20 cellular contexts compared by ENCODE assay signal in the genomic region with DNA sequence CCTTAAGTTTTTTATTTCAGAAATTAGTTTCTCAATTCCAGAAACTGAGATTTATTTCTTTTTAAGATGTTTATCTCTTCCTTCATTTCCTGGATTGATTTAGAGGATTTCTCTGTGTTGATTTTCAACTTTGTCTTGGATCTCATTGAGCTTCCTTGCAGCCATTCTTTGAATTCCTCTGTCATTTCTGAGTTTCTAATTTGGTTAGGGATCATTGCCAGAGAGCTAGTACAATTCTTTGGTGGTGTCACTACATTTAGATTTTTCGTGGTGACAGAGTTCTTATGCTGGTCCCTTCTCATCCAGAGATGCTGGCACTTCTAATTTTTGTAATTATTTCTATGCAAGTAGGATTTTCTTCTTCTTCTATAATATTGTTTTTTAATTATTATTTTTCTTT.
DNase-seq lines count a peak whose midpoint lies in the region; ATAC-seq and TF ChIP-seq lines count a peak whose summit lies in the region.
"Had no signal": no experiment of that assay in that cellular context is flagged by ENCODE, and none has a peak within 500 bp of the region (broad histone marks: within the 10 kb centered on the region; RNA-seq: fewer than 3 reads in every experiment).

No MANE protein-coding gene starts in this region.

- H3K4me3 ChIP-seq in AG10803 (ENCODE audit: low read length), result no peak overlapping the region
- no peak overlapping the region for H3K4me3 ChIP-seq in GM23338
- H3K4me3 ChIP-seq in mesendoderm (ENCODE audit: low read length), result no peak overlapping the region
- H3K4me3 ChIP-seq: GM23248, SJSA1 had no signal

- no peaks in the 10 kb centered on the region for H3K79me1 ChIP-seq in mesendoderm (ENCODE audit: low read length)

- H2BK15ac ChIP-seq in mesendoderm (replicated peaks; ENCODE audit: low read depth), result no peak overlapping the region

- H3K56ac ChIP-seq in mesendoderm (ENCODE audit: low read length), result no peak overlapping the region

- no peak overlapping the region for H3K23ac ChIP-seq in mesendoderm (ENCODE audit: low read length)

- no peaks in the 10 kb centered on the region for H4K20me1 ChIP-seq in GM23338 (replicated peaks; ENCODE audit: insufficient read depth)

- H3K36me3 ChIP-seq in GM23338 (ENCODE audit: insufficient read depth), result no peaks in the 10 kb centered on the region; the same call in 1 of the 2 replicates
- no peaks in the 10 kb centered on the region for H3K36me3 ChIP-seq in mesendoderm (ENCODE audit: control insufficient read depth, insufficient read depth, low read length)
- H3K36me3 ChIP-seq: SJSA1 had no signal

- H2AK5ac ChIP-seq in mesendoderm (ENCODE audit: low read length), result no peak overlapping the region

- TF ChIP-seq CTCF in AG10803 (conservative IDR thresholded peaks at IDR 0.05; ENCODE audit: low read length), result no peak
- no peak for TF ChIP-seq CTCF in GM23338 (conservative IDR thresholded peaks at IDR 0.05; ENCODE audit: low read depth in 2 of 2)

- no peak overlapping the region for H3K4ac ChIP-seq in mesendoderm (ENCODE audit: low read depth, low read length)

- H3K27ac ChIP-seq in GM23338 (ENCODE audit: low read depth) (no peak overlapping the region), mesendoderm (ENCODE audit: low read depth, low read length) (no peak overlapping the region)
- H3K27ac ChIP-seq: GM23248, SJSA1 had no signal

- no peak overlapping the region for H3K4me3 Mint-ChIP-seq in GM23338
- H3K4me3 Mint-ChIP-seq: CD4-positive, alpha-beta memory T cell; H9 had no signal

- H4K5ac ChIP-seq in mesendoderm (ENCODE audit: low read length), result no peak overlapping the region

- WGBS in mesendoderm (ENCODE audit: extremely low coverage, insufficient coverage, low lambda C conversion rate), result no CpG with 5 or more reads among the region's 1 CpG

- H3K79me2 ChIP-seq in GM23338 (replicated peaks; ENCODE audit: insufficient read depth), result no peaks in the 10 kb centered on the region
- H3K79me2 ChIP-seq in mesendoderm (ENCODE audit: control insufficient read depth, insufficient read depth, low read length), result no peaks in the 10 kb centered on the region

- H3F3A ChIP-seq in GM23338 (replicated peaks; ENCODE audit: low read depth), result no peaks in the 10 kb centered on the region

- no peak for ATAC-seq in GM23338

- no peaks in the 10 kb centered on the region for H3K27me3 Mint-ChIP-seq in GM23338 (ENCODE audit: insufficient read depth, low read depth, poor library complexity)
- H3K27me3 Mint-ChIP-seq: CD4-positive, alpha-beta memory T cell had no signal

- no peak overlapping the region for H2BK5ac ChIP-seq in mesendoderm (ENCODE audit: low read length)

- no peaks in the 10 kb centered on the region for H3K27me3 ChIP-seq in GM23338 (ENCODE audit: insufficient read depth)
- no peaks in the 10 kb centered on the region for H3K27me3 ChIP-seq in mesendoderm (ENCODE audit: insufficient read depth, low read length, poor library complexity)
- H3K27me3 ChIP-seq: SJSA1 had no signal

- no peak overlapping the region for H3K9ac ChIP-seq in mesendoderm (ENCODE audit: low read length)
- H3K9ac ChIP-seq: GM23248 had no signal

- no peak overlapping the region for H3K18ac ChIP-seq in mesendoderm (ENCODE audit: low read length)

- H3K36me3 Mint-ChIP-seq in GM23338 (ENCODE audit: low read depth), result peaks cover 26% of the 10 kb centered on the region
- H3K36me3 Mint-ChIP-seq: CD4-positive, alpha-beta memory T cell had no signal

- H3K4me2 ChIP-seq in GM23338 (no peak overlapping the region), mesendoderm (ENCODE audit: low read length) (no peak overlapping the region)

- H2AFZ ChIP-seq in GM23338, result no peak overlapping the region
- H2AFZ ChIP-seq: GM23248 had no signal

- H3K9me2 ChIP-seq in GM23338 (ENCODE audit: insufficient read depth), result 0 out of 2 replicates have a peak, but pooled peaks cover 10% of the 10 kb centered on the region

- no peaks in the 10 kb centered on the region for H3K4me1 ChIP-seq in GM23338 (ENCODE audit: insufficient read depth)
- no peaks in the 10 kb centered on the region for H3K4me1 ChIP-seq in mesendoderm (ENCODE audit: control insufficient read depth, low read depth, low read length)
- H3K4me1 ChIP-seq: SJSA1 had no signal

- DNase-seq in AG10803 (ENCODE audit: low read depth) (peak; percentile 33), GM23338 (ENCODE audit: low spot score) (peak; percentile 26), cerebellar cortex (ENCODE audit: low spot score) (peak; percentile 50), mesendoderm (peak; percentile 26), nucleus accumbens (lab: John Stamatoyannopoulos, UW) (no peak), DMS153 treated with DMSO at 0.1 percent for 48 hours (lab: John Stamatoyannopoulos, UW; ENCODE audit: unreplicated experiment) (no peak), A172 (ENCODE audit: low spot score) (no peak)
- DNase-seq in NK-92 treated with Interleukin-12 subunit alpha and Interleukin-12 subunit beta, amount 100 ng/mL, for 24 hours (lab: John Stamatoyannopoulos, UW), result no peak
- DNase-seq: 8988T; AML-193; C1 segment of cervical spinal cord; CD4-positive, alpha-beta memory T cell; GM23248; H9; KBM-7; MM.1S; NCI-H2227 treated with DMSO at 0.1 percent for 48 hours; NCI-H526 treated with DMSO at 0.1 percent for 48 hours; Right ventricle myocardium superior had no signal

- H2BK120ac ChIP-seq in mesendoderm (ENCODE audit: low read depth, low read length), result no peak overlapping the region

- H3K9me3 Mint-ChIP-seq in GM23338, result peaks cover 26% of the 10 kb centered on the region

- H3K4me1 Mint-ChIP-seq in GM23338, result no peaks in the 10 kb centered on the region; the same call in none of the 3 replicates
- H3K4me1 Mint-ChIP-seq: CD4-positive, alpha-beta memory T cell had no signal

- no peak overlapping the region for H3K27ac Mint-ChIP-seq in GM23338
- H3K27ac Mint-ChIP-seq: CD4-positive, alpha-beta memory T cell; H9 had no signal

- no peak overlapping the region for H4K8ac ChIP-seq in mesendoderm (ENCODE audit: low read depth, low read length)

TF ChIP-seq in GM23338, 12 proteins besides CTCF, POLR2A, EP300 and RAD21 (continues in another document):
- TF ChIP-seq NANOG (IDR thresholded peaks at IDR 0.05; ENCODE audit: borderline replicate concordance), result no peak
- TF ChIP-seq ZNF114 (CRISPR knock-in tag; IDR thresholded peaks at IDR 0.05), result no peak
- TF ChIP-seq STAT1 (IDR thresholded peaks at IDR 0.05; ENCODE audit: unreplicated experiment), result no peak
- TF ChIP-seq, protein P1, sequence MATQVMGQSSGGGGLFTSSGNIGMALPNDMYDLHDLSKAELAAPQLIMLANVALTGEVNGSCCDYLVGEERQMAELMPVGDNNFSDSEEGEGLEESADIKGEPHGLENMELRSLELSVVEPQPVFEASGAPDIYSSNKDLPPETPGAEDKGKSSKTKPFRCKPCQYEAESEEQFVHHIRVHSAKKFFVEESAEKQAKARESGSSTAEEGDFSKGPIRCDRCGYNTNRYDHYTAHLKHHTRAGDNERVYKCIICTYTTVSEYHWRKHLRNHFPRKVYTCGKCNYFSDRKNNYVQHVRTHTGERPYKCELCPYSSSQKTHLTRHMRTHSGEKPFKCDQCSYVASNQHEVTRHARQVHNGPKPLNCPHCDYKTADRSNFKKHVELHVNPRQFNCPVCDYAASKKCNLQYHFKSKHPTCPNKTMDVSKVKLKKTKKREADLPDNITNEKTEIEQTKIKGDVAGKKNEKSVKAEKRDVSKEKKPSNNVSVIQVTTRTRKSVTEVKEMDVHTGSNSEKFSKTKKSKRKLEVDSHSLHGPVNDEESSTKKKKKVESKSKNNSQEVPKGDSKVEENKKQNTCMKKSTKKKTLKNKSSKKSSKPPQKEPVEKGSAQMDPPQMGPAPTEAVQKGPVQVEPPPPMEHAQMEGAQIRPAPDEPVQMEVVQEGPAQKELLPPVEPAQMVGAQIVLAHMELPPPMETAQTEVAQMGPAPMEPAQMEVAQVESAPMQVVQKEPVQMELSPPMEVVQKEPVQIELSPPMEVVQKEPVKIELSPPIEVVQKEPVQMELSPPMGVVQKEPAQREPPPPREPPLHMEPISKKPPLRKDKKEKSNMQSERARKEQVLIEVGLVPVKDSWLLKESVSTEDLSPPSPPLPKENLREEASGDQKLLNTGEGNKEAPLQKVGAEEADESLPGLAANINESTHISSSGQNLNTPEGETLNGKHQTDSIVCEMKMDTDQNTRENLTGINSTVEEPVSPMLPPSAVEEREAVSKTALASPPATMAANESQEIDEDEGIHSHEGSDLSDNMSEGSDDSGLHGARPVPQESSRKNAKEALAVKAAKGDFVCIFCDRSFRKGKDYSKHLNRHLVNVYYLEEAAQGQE (IDR thresholded peaks at IDR 0.05; ENCODE audit: unreplicated experiment), result no peak
- TF ChIP-seq EZH2phosphoT487 (IDR thresholded peaks at IDR 0.05; ENCODE audit: unreplicated experiment), result no peak
- no peak for TF ChIP-seq POLR2AphosphoS5 (IDR thresholded peaks at IDR 0.05; ENCODE audit: low read depth)
- no peak for TF ChIP-seq JUNB (IDR thresholded peaks at IDR 0.05; ENCODE audit: unreplicated experiment)
- TF ChIP-seq, protein P2, sequence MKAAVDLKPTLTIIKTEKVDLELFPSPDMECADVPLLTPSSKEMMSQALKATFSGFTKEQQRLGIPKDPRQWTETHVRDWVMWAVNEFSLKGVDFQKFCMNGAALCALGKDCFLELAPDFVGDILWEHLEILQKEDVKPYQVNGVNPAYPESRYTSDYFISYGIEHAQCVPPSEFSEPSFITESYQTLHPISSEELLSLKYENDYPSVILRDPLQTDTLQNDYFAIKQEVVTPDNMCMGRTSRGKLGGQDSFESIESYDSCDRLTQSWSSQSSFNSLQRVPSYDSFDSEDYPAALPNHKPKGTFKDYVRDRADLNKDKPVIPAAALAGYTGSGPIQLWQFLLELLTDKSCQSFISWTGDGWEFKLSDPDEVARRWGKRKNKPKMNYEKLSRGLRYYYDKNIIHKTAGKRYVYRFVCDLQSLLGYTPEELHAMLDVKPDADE (IDR thresholded peaks at IDR 0.05), result no peak
- TF ChIP-seq EZH2 (IDR thresholded peaks at IDR 0.05; ENCODE audit: low read depth, unreplicated experiment), result no peak
- no peak for TF ChIP-seq ZNF331 (CRISPR knock-in tag; IDR thresholded peaks at IDR 0.05; ENCODE audit: low read depth)

Comparison
In these comparisons a context has a peak if more than half of its experiments do, and no peak if none do; other contexts are left out.
1. DNase-seq: peak in AG10803 (single experiment), GM23338 (single experiment), cerebellar cortex (single experiment) and mesendoderm (single experiment); none in nucleus accumbens (0 of 56), DMS153 treated with DMSO at 0.1 percent for 48 hours (single experiment), NK-92 treated with Interleukin-12 subunit alpha and Interleukin-12 subunit beta, amount 100 ng/mL, for 24 hours (single experiment) and A172 (single experiment).